Comparison of ENCODE assay signal across 2 cellular contexts in the genomic region with DNA sequence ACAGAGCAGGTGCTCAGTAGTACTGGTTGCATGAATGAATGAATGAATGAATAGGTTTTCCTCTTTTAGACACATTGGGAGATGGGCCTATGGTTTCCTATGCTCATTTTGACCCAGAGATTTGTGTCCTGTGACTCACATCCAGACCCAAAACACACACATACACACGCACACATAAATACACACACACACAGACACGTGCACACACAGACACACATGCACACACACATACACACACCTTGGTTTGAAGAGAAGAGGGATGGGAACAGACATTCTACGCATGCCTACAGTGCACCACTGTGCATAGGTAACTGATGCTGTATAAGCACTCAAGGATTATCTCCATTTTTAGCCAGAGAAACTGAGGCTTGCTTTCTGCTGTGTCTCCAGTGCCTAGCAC.
TF ChIP-seq lines count a peak whose summit lies in the region.

No MANE protein-coding gene starts in this region.

TF ChIP-seq in K562, 482 proteins besides CTCF, POLR2A, EP300 and RAD21:
- TF ChIP-seq KLF13 (tag; IDR thresholded peaks at IDR 0.05; ENCODE audit: borderline replicate concordance, low read depth) (no peak), SNIP1 (IDR thresholded peaks at IDR 0.05; ENCODE audit: low read depth) (no peak), XRCC5 (IDR thresholded peaks at IDR 0.05; ENCODE audit: low read depth, low read length) (no peak), ZNF24 (IDR thresholded peaks at IDR 0.05) (peak; percentile 27; the same call in 1 of the 2 replicates), NCOR1 (IDR thresholded peaks at IDR 0.05) (no peak)
- TF ChIP-seq, protein P1, sequence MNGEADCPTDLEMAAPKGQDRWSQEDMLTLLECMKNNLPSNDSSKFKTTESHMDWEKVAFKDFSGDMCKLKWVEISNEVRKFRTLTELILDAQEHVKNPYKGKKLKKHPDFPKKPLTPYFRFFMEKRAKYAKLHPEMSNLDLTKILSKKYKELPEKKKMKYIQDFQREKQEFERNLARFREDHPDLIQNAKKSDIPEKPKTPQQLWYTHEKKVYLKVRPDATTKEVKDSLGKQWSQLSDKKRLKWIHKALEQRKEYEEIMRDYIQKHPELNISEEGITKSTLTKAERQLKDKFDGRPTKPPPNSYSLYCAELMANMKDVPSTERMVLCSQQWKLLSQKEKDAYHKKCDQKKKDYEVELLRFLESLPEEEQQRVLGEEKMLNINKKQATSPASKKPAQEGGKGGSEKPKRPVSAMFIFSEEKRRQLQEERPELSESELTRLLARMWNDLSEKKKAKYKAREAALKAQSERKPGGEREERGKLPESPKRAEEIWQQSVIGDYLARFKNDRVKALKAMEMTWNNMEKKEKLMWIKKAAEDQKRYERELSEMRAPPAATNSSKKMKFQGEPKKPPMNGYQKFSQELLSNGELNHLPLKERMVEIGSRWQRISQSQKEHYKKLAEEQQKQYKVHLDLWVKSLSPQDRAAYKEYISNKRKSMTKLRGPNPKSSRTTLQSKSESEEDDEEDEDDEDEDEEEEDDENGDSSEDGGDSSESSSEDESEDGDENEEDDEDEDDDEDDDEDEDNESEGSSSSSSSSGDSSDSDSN (IDR thresholded peaks at IDR 0.05; ENCODE audit: borderline replicate concordance in 1 of 2, low read depth in 2 of 2, low read length in 2 of 2) = no peak

TF ChIP-seq in SK-N-SH, 30 proteins besides CTCF, POLR2A, EP300 and RAD21:
- TF ChIP-seq, protein P2, sequence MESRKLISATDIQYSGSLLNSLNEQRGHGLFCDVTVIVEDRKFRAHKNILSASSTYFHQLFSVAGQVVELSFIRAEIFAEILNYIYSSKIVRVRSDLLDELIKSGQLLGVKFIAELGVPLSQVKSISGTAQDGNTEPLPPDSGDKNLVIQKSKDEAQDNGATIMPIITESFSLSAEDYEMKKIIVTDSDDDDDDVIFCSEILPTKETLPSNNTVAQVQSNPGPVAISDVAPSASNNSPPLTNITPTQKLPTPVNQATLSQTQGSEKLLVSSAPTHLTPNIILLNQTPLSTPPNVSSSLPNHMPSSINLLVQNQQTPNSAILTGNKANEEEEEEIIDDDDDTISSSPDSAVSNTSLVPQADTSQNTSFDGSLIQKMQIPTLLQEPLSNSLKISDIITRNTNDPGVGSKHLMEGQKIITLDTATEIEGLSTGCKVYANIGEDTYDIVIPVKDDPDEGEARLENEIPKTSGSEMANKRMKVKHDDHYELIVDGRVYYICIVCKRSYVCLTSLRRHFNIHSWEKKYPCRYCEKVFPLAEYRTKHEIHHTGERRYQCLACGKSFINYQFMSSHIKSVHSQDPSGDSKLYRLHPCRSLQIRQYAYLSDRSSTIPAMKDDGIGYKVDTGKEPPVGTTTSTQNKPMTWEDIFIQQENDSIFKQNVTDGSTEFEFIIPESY (IDR thresholded peaks at IDR 0.05; ENCODE audit: borderline replicate concordance, low read depth) = no peak
- TF ChIP-seq GATA2 (CRISPR knock-in tag; IDR thresholded peaks at IDR 0.05) = no peak
- TF ChIP-seq SMC3 (IDR thresholded peaks at IDR 0.05; ENCODE audit: low read depth, low read length) = no peak
- TF ChIP-seq JUND (IDR thresholded peaks at IDR 0.05) = no peak
- TF ChIP-seq YY1 (IDR thresholded peaks at IDR 0.05; ENCODE audit: low read depth) = no peak
- TF ChIP-seq MXI1 (IDR thresholded peaks at IDR 0.05; ENCODE audit: low read depth, low read length) = no peak
- TF ChIP-seq, protein P3, sequence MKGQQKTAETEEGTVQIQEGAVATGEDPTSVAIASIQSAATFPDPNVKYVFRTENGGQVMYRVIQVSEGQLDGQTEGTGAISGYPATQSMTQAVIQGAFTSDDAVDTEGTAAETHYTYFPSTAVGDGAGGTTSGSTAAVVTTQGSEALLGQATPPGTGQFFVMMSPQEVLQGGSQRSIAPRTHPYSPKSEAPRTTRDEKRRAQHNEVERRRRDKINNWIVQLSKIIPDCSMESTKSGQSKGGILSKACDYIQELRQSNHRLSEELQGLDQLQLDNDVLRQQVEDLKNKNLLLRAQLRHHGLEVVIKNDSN (IDR thresholded peaks at IDR 0.05; ENCODE audit: borderline replicate concordance, low read depth) = no peak
- no peak for TF ChIP-seq MEF2A (IDR thresholded peaks at IDR 0.05; ENCODE audit: borderline replicate concordance, low read depth)
- TF ChIP-seq FOXJ3 (CRISPR knock-in tag; IDR thresholded peaks at IDR 0.05) = no peak
- TF ChIP-seq TCF12 (IDR thresholded peaks at IDR 0.05) = no peak
- TF ChIP-seq, protein P4, sequence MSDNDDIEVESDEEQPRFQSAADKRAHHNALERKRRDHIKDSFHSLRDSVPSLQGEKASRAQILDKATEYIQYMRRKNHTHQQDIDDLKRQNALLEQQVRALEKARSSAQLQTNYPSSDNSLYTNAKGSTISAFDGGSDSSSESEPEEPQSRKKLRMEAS (IDR thresholded peaks at IDR 0.05; ENCODE audit: low read depth) = no peak
- no peak for TF ChIP-seq POLR2AphosphoS5 (IDR thresholded peaks at IDR 0.05; ENCODE audit: low read depth, low read length)
- TF ChIP-seq CHD2 (IDR thresholded peaks at IDR 0.05; ENCODE audit: low read length, partially characterized antibody) = no peak
- no peak for TF ChIP-seq NFIC (IDR thresholded peaks at IDR 0.05; ENCODE audit: borderline replicate concordance)
- no peak for TF ChIP-seq NRF1 (IDR thresholded peaks at IDR 0.05; ENCODE audit: low read depth, low read length)
- TF ChIP-seq EZH2phosphoT487 (IDR thresholded peaks at IDR 0.05; ENCODE audit: borderline replicate concordance, low read depth) = no peak
- no peak for TF ChIP-seq ELF1 (IDR thresholded peaks at IDR 0.05)
- TF ChIP-seq, protein P5, sequence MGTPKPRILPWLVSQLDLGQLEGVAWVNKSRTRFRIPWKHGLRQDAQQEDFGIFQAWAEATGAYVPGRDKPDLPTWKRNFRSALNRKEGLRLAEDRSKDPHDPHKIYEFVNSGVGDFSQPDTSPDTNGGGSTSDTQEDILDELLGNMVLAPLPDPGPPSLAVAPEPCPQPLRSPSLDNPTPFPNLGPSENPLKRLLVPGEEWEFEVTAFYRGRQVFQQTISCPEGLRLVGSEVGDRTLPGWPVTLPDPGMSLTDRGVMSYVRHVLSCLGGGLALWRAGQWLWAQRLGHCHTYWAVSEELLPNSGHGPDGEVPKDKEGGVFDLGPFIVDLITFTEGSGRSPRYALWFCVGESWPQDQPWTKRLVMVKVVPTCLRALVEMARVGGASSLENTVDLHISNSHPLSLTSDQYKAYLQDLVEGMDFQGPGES (IDR thresholded peaks at IDR 0.05; ENCODE audit: low read depth, low read length) = no peak
- no peak for TF ChIP-seq RXRA (IDR thresholded peaks at IDR 0.05; ENCODE audit: borderline replicate concordance, low read depth)
